Comparison of ENCODE assay signal across 8 cellular contexts in genomic region chr22:36856121-36856791, GRCh38. TPM values are rescaled to one million over a fixed set of nuclear protein-coding genes. Genes with fewer than 3 reads are reported as not detected.
DNase-seq lines count a peak whose midpoint lies in the region; FAIRE-seq and TF ChIP-seq lines count a peak whose summit lies in the region.

No MANE protein-coding gene starts in this region.

- H3K9me3 ChIP-seq in ovary = no peaks in the 10 kb centered on the region
- H3K9me3 ChIP-seq in tibial artery = no peaks in the 10 kb centered on the region

- H3K27me3 ChIP-seq in ovary = no peaks in the 10 kb centered on the region
- peaks cover 0 to 37% of the 10 kb centered on the region in 2 donors for H3K27me3 ChIP-seq in tibial artery

- no peak overlapping the region for H3K4me3 ChIP-seq in ovary
- no peak overlapping the region for H3K4me3 ChIP-seq in tibial artery

- FAIRE-seq in frontal cortex (lab: Jason Lieb, UNC) = no peak

- no peak for TF ChIP-seq POLR2A in ovary (IDR thresholded peaks at IDR 0.05)

- 4 to 5% (median 4%) methylated on average over 29 to 30 of the region's 30 CpGs for WGBS in ovary, 3 donors

- DNase-seq in NCI-H1417 (lab: John Stamatoyannopoulos, UW) = peak; percentile 63 to 85 (median 73)
- no peak for DNase-seq in NCI-H1417 treated with DMSO at 0.1 percent for 48 hours (lab: John Stamatoyannopoulos, UW)
- peak; percentile 91 for DNase-seq in NAMALWA (ENCODE audit: low spot score)
- peak; percentile 85 for DNase-seq in SK-N-DZ (ENCODE audit: low spot score)
- DNase-seq in activated gamma-delta T cell treated with Interleukin-2 at 50 U/mL for 16 hours = peak; percentile 97
- DNase-seq in frontal cortex (ENCODE audit: low spot score in 2 of 2) = peak; percentile 65 to 86
- peak; percentile 62 to 87 (median 77) for DNase-seq in ovary
- peak; percentile 77 to 91 for DNase-seq in tibial artery

- H3K36me3 ChIP-seq in ovary (no peaks in the 10 kb centered on the region), tibial artery (no peaks in the 10 kb centered on the region)

- intact Hi-C loops in ovary (cut with DNase I) = no loop called here
- intact Hi-C loops in tibial artery (cut with DNase I; ENCODE audit: low total_unique reads) = loop anchor here (5.0 kb wide), 2 partner anchors 121 to 309 kb away; no protein-coding TSS in a partner anchor

- peaks cover 1% of the 10 kb centered on the region for H3K4me1 ChIP-seq in ovary (ENCODE audit: insufficient read depth)
- H3K4me1 ChIP-seq in tibial artery = peaks cover 0 to 9% (median 3%) of the 10 kb centered on the region in 4 donors

- TF ChIP-seq CTCF in ovary (IDR thresholded peaks at IDR 0.05) = peak; percentile 35 to 94 (median 83)
- TF ChIP-seq CTCF in tibial artery (IDR thresholded peaks at IDR 0.05) = peak; percentile 100

- TF ChIP-seq EP300 in ovary (IDR thresholded peaks at IDR 0.05) = no peak

- H3K27ac ChIP-seq in ovary (no peak overlapping the region), tibial artery (no peak overlapping the region)

RNA-seq across cellular contexts. Expression of gene NCF4, which starts 4.5 kb away (rescaled TPM):
- not detected in 2 replicates for polyA plus RNA-seq in SK-N-DZ (2014; cell fraction: cytosol; rRNA removed)
- not detected in 2 replicates for polyA plus RNA-seq in SK-N-DZ (2014; cell fraction: nucleus; rRNA removed)
- total RNA-seq in frontal cortex (2.0 TPM), ovary (1 to 10 TPM; 2.2 to 6.7 (median 4.8) TPM)
- 1 to 10 TPM; 4.6 to 5.0 TPM for polyA plus RNA-seq in ovary

RNA-seq across cellular contexts. Expression of gene PVALB, which starts 39.4 kb away (rescaled TPM):
- polyA plus RNA-seq in SK-N-DZ (2014; cell fraction: cytosol; rRNA removed) = not detected in 2 replicates
- polyA plus RNA-seq in SK-N-DZ (2014; cell fraction: nucleus; rRNA removed) = not detected in 2 replicates
- total RNA-seq in frontal cortex = not detected
- total RNA-seq in ovary = under 1 TPM in 1 of 7 donors, not detected in 6; 0.41 TPM
- polyA plus RNA-seq in ovary = under 1 TPM in 1 of 2 donors, not detected in 1; 0.47 TPM

RNA-seq across cellular contexts. Expression of gene CSF2RB, which starts 57.2 kb away (rescaled TPM):
- not detected in 2 replicates for polyA plus RNA-seq in SK-N-DZ (2014; cell fraction: cytosol; rRNA removed)
- polyA plus RNA-seq in SK-N-DZ (2014; cell fraction: nucleus; rRNA removed) = not detected in 2 replicates
- total RNA-seq in frontal cortex = 0.41 TPM
- total RNA-seq in ovary = 1 to 10 TPM in 4 of 7 donors, under 1 TPM in 3; 0.53 to 2.3 (median 1.8) TPM
- polyA plus RNA-seq in ovary = 1 to 10 TPM in 1 of 2 donors, under 1 TPM in 1; 0.96 to 2.0 TPM
